In genomic region chr3:150255416-150255815, GRCh38 we compare ENCODE assay signal across 14 cellular contexts.
A peak's percentile ranks its signal among the peaks of the same experiment; 100 is the strongest.
DNase-seq lines count a peak whose midpoint lies in the region; ATAC-seq and TF ChIP-seq lines count a peak whose summit lies in the region.
"Had no signal": no experiment of that assay in that cellular context is flagged by ENCODE, and none has a peak within 500 bp of the region (broad histone marks: within the 10 kb centered on the region; RNA-seq: fewer than 3 reads in every experiment).

No MANE protein-coding gene starts in this region.

- H3K9me3 Mint-ChIP-seq in immature natural killer cell = peaks cover 0 to 3% (median 0%) of the 10 kb centered on the region in 6 donors

- H3K36me3 ChIP-seq in osteoblast (ENCODE audit: insufficient read depth, low read length) (no peaks in the 10 kb centered on the region), aorta (ENCODE audit: control insufficient read depth in 1 of 2, insufficient read depth in 2 of 2, low read length in 1 of 2) (no peaks in the 10 kb centered on the region)
- H3K36me3 ChIP-seq: tibial nerve had no signal

- no peak overlapping the region for H3K27ac ChIP-seq in osteoblast (ENCODE audit: low read depth, low read length)
- peak overlapping the region; percentile 85 to 95 for H3K27ac ChIP-seq in aorta (ENCODE audit: low read depth in 1 of 2, low read length in 2 of 2)

- WGBS in aorta, 2 donors = 17 to 25% methylated on average over 3 of the region's 3 CpGs

- no peaks in the 10 kb centered on the region for H3K79me2 ChIP-seq in osteoblast (ENCODE audit: insufficient read depth, low read length)

- H3K4me3 Mint-ChIP-seq in immature natural killer cell = no peak overlapping the region

- no peak for TF ChIP-seq CTCF in osteoblast (IDR thresholded peaks at IDR 0.05; ENCODE audit: extremely low read depth, low read depth, low read length)

- no peaks in the 10 kb centered on the region for H4K20me1 ChIP-seq in osteoblast (ENCODE audit: insufficient read depth, low read length)

- peaks cover 8 to 10% of the 10 kb centered on the region in 2 donors for H3K4me1 Mint-ChIP-seq in immature natural killer cell

- no peak overlapping the region for H3K4me3 ChIP-seq in osteoblast (ENCODE audit: insufficient read depth, low read length)
- H3K4me3 ChIP-seq in aorta (ENCODE audit: low read length in 2 of 2) = no peak overlapping the region
- H3K4me3 ChIP-seq: tibial nerve had no signal

- no peaks in the 10 kb centered on the region for H3K36me3 Mint-ChIP-seq in immature natural killer cell

- no peaks in the 10 kb centered on the region for H3K27me3 ChIP-seq in osteoblast (ENCODE audit: insufficient read depth, low read length)
- no peaks in the 10 kb centered on the region for H3K27me3 ChIP-seq in aorta (ENCODE audit: control insufficient read depth in 1 of 2, insufficient read depth in 2 of 2, low read length in 1 of 2)
- H3K27me3 ChIP-seq: tibial nerve had no signal

- H2AFZ ChIP-seq in osteoblast (ENCODE audit: low read length) = no peak overlapping the region

- DNase-seq in NCI-H2171 treated with DMSO at 0.1 percent for 48 hours (lab: John Stamatoyannopoulos, UW) (peak; percentile 30), NCI-H2171 (lab: John Stamatoyannopoulos, UW) (no peak), cardiac septum (ENCODE audit: low spot score) (peak; percentile 77), osteoblast (ENCODE audit: insufficient read length, low spot score, missing footprints) (peak; percentile 8), aorta (no peak), immature natural killer cell (no peak)
- DNase-seq in activated CD4-positive, alpha-beta T cell treated with anti-CD3 and anti-CD28 coated beads, Interleukin-2, amount 50 U/mL, for 1 hour = no peak
- DNase-seq: activated CD4-positive, CD25-positive, alpha-beta regulatory T cell; activated naive CD4-positive, alpha-beta T cell treated with anti-CD3 and anti-CD28 coated beads, Interleukin-2, amount 50 U/mL, for 16 hours; HCEC 1CT; NCI-H1092 treated with DMSO at 0.1 percent for 48 hours; stimulated activated CD4-positive, alpha-beta T cell treated with anti-CD3 and anti-CD28 coated beads, Interleukin-2, amount 100 ng/mL, for 24 hours had no signal

- peak; percentile 47 for ATAC-seq in aorta (ENCODE audit: low FRiP score)
- no peak for ATAC-seq in HG03520 (IDR thresholded peaks at IDR 0.05; ENCODE audit: unreplicated experiment)

- intact Hi-C loops in cardiac septum (cut with DNase I) (loop anchor here (1.0 to 2.0 kb wide), 2 partner anchors 22 to 93 kb away; no protein-coding TSS in a partner anchor), aorta (cut with DNase I) (no loop called here)

- H3K4me1 ChIP-seq in osteoblast (ENCODE audit: insufficient read depth, low read length) (peaks cover 27% of the 10 kb centered on the region), aorta (ENCODE audit: control insufficient read depth in 1 of 2, insufficient read depth in 2 of 2, low read length in 2 of 2) (peaks cover 3 to 6% of the 10 kb centered on the region in 2 donors)

- H3K4me2 ChIP-seq in osteoblast (ENCODE audit: insufficient read depth, low read length) = no peak overlapping the region

- no peak overlapping the region for H3K27ac Mint-ChIP-seq in immature natural killer cell

- H3K27me3 Mint-ChIP-seq in immature natural killer cell (ENCODE audit: low read depth in 3 of 3) = peaks cover 1 to 4% (median 2%) of the 10 kb centered on the region in 3 donors

- H3K9me3 ChIP-seq in osteoblast (ENCODE audit: low read depth, low read length) = no peaks in the 10 kb centered on the region
- no peaks in the 10 kb centered on the region for H3K9me3 ChIP-seq in aorta (ENCODE audit: control insufficient read depth, low read length)
- H3K9me3 ChIP-seq: tibial nerve had no signal

Comparison
In these comparisons a context has a peak if more than half of its experiments do, and no peak if none do; other contexts are left out.
1. DNase-seq: peak in NCI-H2171 treated with DMSO at 0.1 percent for 48 hours (single experiment), cardiac septum (single experiment) and osteoblast (single experiment); none in NCI-H2171 (single experiment), aorta (0 of 2), activated CD4-positive, alpha-beta T cell treated with anti-CD3 and anti-CD28 coated beads, Interleukin-2, amount 50 U/mL, for 1 hour (single experiment) and immature natural killer cell (0 of 3).